In the genomic region with DNA sequence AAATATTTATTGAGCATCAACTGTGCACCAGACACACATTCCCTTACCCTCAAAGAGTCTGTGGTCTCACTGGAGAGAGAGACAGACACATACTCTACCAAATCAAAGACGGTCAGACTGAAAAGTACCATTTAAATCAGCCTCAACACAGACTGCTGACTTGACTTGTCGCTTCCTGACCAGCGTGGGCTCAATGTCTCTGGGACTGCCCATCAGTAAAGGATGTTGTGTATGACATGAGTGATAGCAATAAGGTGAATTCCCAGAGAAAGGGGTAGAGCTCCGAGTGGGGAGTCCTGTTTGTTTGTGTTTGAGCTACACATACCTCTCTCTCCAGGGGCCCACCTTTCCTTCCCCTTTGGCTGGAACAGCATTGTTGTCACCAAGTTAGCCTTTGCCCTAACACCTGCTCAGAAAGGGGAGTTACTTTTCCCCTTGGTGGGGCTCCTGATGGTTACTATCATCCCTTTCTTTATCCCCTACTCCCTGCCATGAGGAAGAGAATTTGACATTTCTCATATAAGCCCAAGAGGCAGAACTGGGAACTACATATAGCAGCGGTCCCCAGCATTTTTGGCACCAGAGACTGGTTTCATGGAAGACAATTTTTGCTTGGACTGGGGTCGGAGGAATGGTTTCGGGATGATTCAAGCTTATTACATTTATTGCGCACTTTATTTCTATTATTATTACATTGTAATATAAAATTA, we compare ENCODE assay signal across 1 cellular context.
TF ChIP-seq lines count a peak whose summit lies in the region.

No MANE protein-coding gene starts in this region.

TF ChIP-seq in HCT116, 20 proteins besides CTCF, POLR2A, EP300 and RAD21:
- no peak for TF ChIP-seq ZNF274 (IDR thresholded peaks at IDR 0.05; ENCODE audit: low read depth, low read length)
- no peak for TF ChIP-seq ATF3 (IDR thresholded peaks at IDR 0.05)
